In genomic region chr6:2765896-2766766, GRCh38 we compare ENCODE assay signal across 8 cellular contexts. TPM values are rescaled to one million over a fixed set of nuclear protein-coding genes. Genes with fewer than 3 reads are reported as not detected.
DNase-seq lines count a peak whose midpoint lies in the region; ATAC-seq and TF ChIP-seq lines count a peak whose summit lies in the region.

No MANE protein-coding gene starts in this region.

- peak overlapping the region; percentile 53 to 95 for H3K27ac Mint-ChIP-seq in activated naive CD4-positive, alpha-beta T cell treated with anti-CD3 and anti-CD28 coated beads, Interleukin-2, amount 50 U/mL, for 72 hours

- H3K9ac ChIP-seq in OCI-LY1 (ENCODE audit: low read length) = peak overlapping the region; percentile 75

- ATAC-seq in HG02798 (IDR thresholded peaks at IDR 0.05; ENCODE audit: poor library complexity, unreplicated experiment) = peak; percentile 21
- peak; percentile 7 to 24 for ATAC-seq in activated naive CD4-positive, alpha-beta T cell treated with anti-CD3 and anti-CD28 coated beads, Interleukin-2, amount 50 U/mL, for 72 hours
- peak in 7 of 8 donors; percentile 0 to 42 (median 8) for ATAC-seq in heart right ventricle

- DNase-seq in activated naive CD4-positive, alpha-beta T cell treated with Interleukin-2 at 50 U/mL for 16 hours = peak; percentile 54
- DNase-seq in activated naive CD4-positive, alpha-beta T cell treated with anti-CD3 and anti-CD28 coated beads, Interleukin-2, amount 50 U/mL, for 16 hours = no peak
- DNase-seq in activated naive CD4-positive, alpha-beta T cell treated with anti-CD3 and anti-CD28 coated beads, Interleukin-2, amount 50 U/mL, for 72 hours (ENCODE audit: low spot score in 2 of 2) = peak; percentile 58 to 68
- DNase-seq in heart right ventricle (peak; percentile 46 to 61), retinal pigment epithelial cell (ENCODE audit: low read depth) (no peak), DMS153 treated with DMSO at 0.1 percent for 48 hours (lab: John Stamatoyannopoulos, UW; ENCODE audit: unreplicated experiment) (no peak)

- H3K79me2 ChIP-seq in OCI-LY1 (ENCODE audit: insufficient read depth, low read length) = peaks cover 48% of the 10 kb centered on the region

- no peaks in the 10 kb centered on the region for H4K20me1 ChIP-seq in OCI-LY1 (ENCODE audit: insufficient read depth, low read length)

- no peak overlapping the region for H2AFZ ChIP-seq in OCI-LY1 (ENCODE audit: low read length)

- H3K9me3 Mint-ChIP-seq in activated naive CD4-positive, alpha-beta T cell treated with anti-CD3 and anti-CD28 coated beads, Interleukin-2, amount 50 U/mL, for 72 hours = no peaks in the 10 kb centered on the region

- peaks cover 28 to 32% of the 10 kb centered on the region in 2 donors for H3K36me3 Mint-ChIP-seq in activated naive CD4-positive, alpha-beta T cell treated with anti-CD3 and anti-CD28 coated beads, Interleukin-2, amount 50 U/mL, for 72 hours

- no peaks in the 10 kb centered on the region for H3K9me3 ChIP-seq in OCI-LY1 (ENCODE audit: low read length)
- H3K9me3 ChIP-seq in heart right ventricle = no peaks in the 10 kb centered on the region

- no peaks in the 10 kb centered on the region for H3F3A ChIP-seq in OCI-LY1 (ENCODE audit: insufficient read depth, low read length)

- peak overlapping the region; percentile 89 for H3K4me2 ChIP-seq in OCI-LY1 (ENCODE audit: low read length)

- H3K9me2 ChIP-seq in OCI-LY1 (ENCODE audit: low read depth, low read length) = no peaks in the 10 kb centered on the region

- no peak for TF ChIP-seq CTCF in OCI-LY1 (IDR thresholded peaks at IDR 0.05; ENCODE audit: low read length)
- TF ChIP-seq CTCF in heart right ventricle (IDR thresholded peaks at IDR 0.05) = no peak
- TF ChIP-seq CTCF in retinal pigment epithelial cell (conservative IDR thresholded peaks at IDR 0.05; ENCODE audit: low read depth, low read length) = no peak

- H3K4me3 ChIP-seq in OCI-LY1 (ENCODE audit: low read depth, low read length, poor library complexity, severe bottlenecking) = peak overlapping the region; percentile 83
- H3K4me3 ChIP-seq in heart right ventricle = peak overlapping the region; percentile 69 to 94 (median 88)
- H3K4me3 ChIP-seq in retinal pigment epithelial cell (ENCODE audit: low read length) = peak overlapping the region; percentile 87

- peaks cover 19% of the 10 kb centered on the region for H3K36me3 ChIP-seq in OCI-LY1 (ENCODE audit: insufficient read depth, low read length)
- peaks cover 0 to 13% (median 0%) of the 10 kb centered on the region in 9 donors for H3K36me3 ChIP-seq in heart right ventricle

- H3K27ac ChIP-seq in OCI-LY1 (ENCODE audit: low read depth, low read length, poor library complexity, severe bottlenecking) (peak overlapping the region; percentile 44), heart right ventricle (peak overlapping the region; percentile 91 to 99 (median 97))

- intact Hi-C loops in heart right ventricle (cut with DNase I) = loop anchor here in 1 of 10 donors (5.0 kb wide), 1 partner anchor 221 kb away; no protein-coding TSS in a partner anchor

- H3K4me1 ChIP-seq in OCI-LY1 (ENCODE audit: insufficient read depth, low read length, severe bottlenecking) (peaks cover 39% of the 10 kb centered on the region), heart right ventricle (peaks cover 2 to 60% (median 48%) of the 10 kb centered on the region in 9 donors)

- H3K27me3 ChIP-seq in OCI-LY1 (ENCODE audit: insufficient read depth, low read length) = no peaks in the 10 kb centered on the region
- no peaks in the 10 kb centered on the region for H3K27me3 ChIP-seq in heart right ventricle

- 0% methylated on average over 74 to 91 of the region's 91 CpGs for WGBS in heart right ventricle, 2 donors

RNA-seq across cellular contexts. Expression of gene WRNIP1, which starts 0.9 kb away (rescaled TPM):
- 10 to 100 TPM; 25.7 to 43.5 TPM for total RNA-seq in activated naive CD4-positive, alpha-beta T cell treated with anti-CD3 and anti-CD28 coated beads, Interleukin-2, amount 50 U/mL, for 72 hours
- total RNA-seq in heart right ventricle = 10 to 100 TPM; 29.7 to 41.7 (median 35.4) TPM
- polyA plus RNA-seq in heart right ventricle = 10 to 100 TPM; 35.8 to 44.9 TPM

RNA-seq across cellular contexts. Expression of gene MYLK4, which starts 15.4 kb away (rescaled TPM):
- total RNA-seq in activated naive CD4-positive, alpha-beta T cell treated with anti-CD3 and anti-CD28 coated beads, Interleukin-2, amount 50 U/mL, for 72 hours = under 1 TPM in 1 of 2 donors, not detected in 1; 0.33 TPM
- total RNA-seq in heart right ventricle = 1 to 10 TPM in 4 of 10 donors, under 1 TPM in 6; 0.42 to 2.5 (median 0.98) TPM
- polyA plus RNA-seq in heart right ventricle = under 1 TPM; 0.13 to 0.88 TPM

Comparison
In these comparisons a context has a peak if more than half of its experiments do, and no peak if none do; other contexts are left out.
1. DNase-seq: peak in activated naive CD4-positive, alpha-beta T cell treated with Interleukin-2 at 50 U/mL for 16 hours (single experiment), activated naive CD4-positive, alpha-beta T cell treated with anti-CD3 and anti-CD28 coated beads, Interleukin-2, amount 50 U/mL, for 72 hours (2 of 2) and heart right ventricle (2 of 2); none in activated naive CD4-positive, alpha-beta T cell treated with anti-CD3 and anti-CD28 coated beads, Interleukin-2, amount 50 U/mL, for 16 hours (single experiment), retinal pigment epithelial cell (single experiment) and DMS153 treated with DMSO at 0.1 percent for 48 hours (single experiment).
2. Peak in every context shown above with its lines, with median percentiles within 50 percentile points of each other: ATAC-seq and H3K4me3 ChIP-seq.